Comparison of ENCODE assay signal across 1 cellular context in genomic region chr18:74951165-74951760, GRCh38.
TF ChIP-seq lines count a peak whose summit lies in the region.

No MANE protein-coding gene starts in this region.

TF ChIP-seq in SK-N-SH treated with all-trans-retinoic acid at 6 μM for 48 hours, 23 proteins besides CTCF, POLR2A, EP300 and RAD21 (continued from another document):
- TF ChIP-seq POU6F1 (CRISPR knock-in tag; IDR thresholded peaks at IDR 0.05; ENCODE audit: borderline replicate concordance, low read depth) (no peak), ZNF565 (CRISPR knock-in tag; conservative IDR thresholded peaks at IDR 0.05; ENCODE audit: low read depth) (no peak), RARB (CRISPR knock-in tag; IDR thresholded peaks at IDR 0.05) (no peak)
